Comparison of ENCODE assay signal across 8 cellular contexts in genomic region chr1:155273134-155273982, GRCh38. TPM values are rescaled to one million over a fixed set of nuclear protein-coding genes. Genes with fewer than 3 reads are reported as not detected.
DNase-seq lines count a peak whose midpoint lies in the region; ATAC-seq, FAIRE-seq and TF ChIP-seq lines count a peak whose summit lies in the region.

Gene CLK2 (minus strand): TSS chr1:155273504. CDS start chr1:155270977, 2,527 bp downstream.

- peak within 1 kb of the TSS; percentile 92 for H3K27ac Mint-ChIP-seq in type B pancreatic cell

- H3K9me3 Mint-ChIP-seq in type B pancreatic cell, result no peaks in the 10 kb centered on the region

- peak; percentile 89 for TF ChIP-seq POLR2A in GM12892 (IDR thresholded peaks at IDR 0.05; ENCODE audit: low read depth, low read length)

- H3K4me3 Mint-ChIP-seq in type B pancreatic cell, result peak within 1 kb of the TSS; percentile 94

- intact Hi-C loops in cardiac septum (cut with DNase I) (no loop called here), posterior cingulate gyrus (cut with DNase I) (no loop called here)

- H3K36me3 Mint-ChIP-seq in type B pancreatic cell, result peaks cover 13% of the 10 kb centered on the region

- no peak for TF ChIP-seq CTCF in type B pancreatic cell (conservative IDR thresholded peaks at IDR 0.05)

- peak; percentile 79 for ATAC-seq in HG02852 (IDR thresholded peaks at IDR 0.05; ENCODE audit: unreplicated experiment)

- no peaks in the 10 kb centered on the region for H3K27me3 Mint-ChIP-seq in type B pancreatic cell

- FAIRE-seq in GM12892 (lab: Jason Lieb, UNC), result peak; percentile 98

- DNase-seq in GM12892 (ENCODE audit: insufficient read length), result peak; percentile 99
- peak; percentile 95 for DNase-seq in NCI-H146 treated with DMSO at 0.1 percent for 48 hours (lab: John Stamatoyannopoulos, UW; ENCODE audit: unreplicated experiment)
- peak; percentile 85 to 97 (median 89) for DNase-seq in T-helper 1 cell
- DNase-seq in cardiac septum (ENCODE audit: low spot score), result peak; percentile 98
- DNase-seq in posterior cingulate gyrus, result peak; percentile 91 to 99 (median 94)
- peak; percentile 98 for DNase-seq in type B pancreatic cell (ENCODE audit: extremely low spot score, unreplicated experiment)

- peaks cover 32% of the 10 kb centered on the region for H3K4me1 Mint-ChIP-seq in type B pancreatic cell (ENCODE audit: unreplicated experiment)

- 0 to 1% (median 1%) methylated on average over 75 to 77 of the region's 77 CpGs for WGBS in adipose tissue, 3 donors

- peak within 1 kb of the TSS; percentile 21 for H3K27ac ChIP-seq in adipose tissue (ENCODE audit: low read depth, low read length)

RNA-seq across cellular contexts. Expression of gene CLK2, which starts in this region (rescaled TPM):
- 54.9 TPM for polyA plus RNA-seq in GM12892 (2012; ENCODE audit: missing spikeins)
- polyA plus RNA-seq in adipose tissue, result 10 to 100 TPM; 25.1 to 37.9 (median 30.1) TPM
- total RNA-seq in cardiac septum (24.7 TPM), type B pancreatic cell (ENCODE audit: low replicate concordance) (61.5 and 96.8 TPM in 2 replicates)

Comparison
In these comparisons a context has a peak if more than half of its experiments do, and no peak if none do; other contexts are left out.
1. Peak in every context shown above with its lines: DNase-seq, ATAC-seq and H3K27ac ChIP-seq.